Comparison of ENCODE assay signal across 8 cellular contexts in the genomic region with DNA sequence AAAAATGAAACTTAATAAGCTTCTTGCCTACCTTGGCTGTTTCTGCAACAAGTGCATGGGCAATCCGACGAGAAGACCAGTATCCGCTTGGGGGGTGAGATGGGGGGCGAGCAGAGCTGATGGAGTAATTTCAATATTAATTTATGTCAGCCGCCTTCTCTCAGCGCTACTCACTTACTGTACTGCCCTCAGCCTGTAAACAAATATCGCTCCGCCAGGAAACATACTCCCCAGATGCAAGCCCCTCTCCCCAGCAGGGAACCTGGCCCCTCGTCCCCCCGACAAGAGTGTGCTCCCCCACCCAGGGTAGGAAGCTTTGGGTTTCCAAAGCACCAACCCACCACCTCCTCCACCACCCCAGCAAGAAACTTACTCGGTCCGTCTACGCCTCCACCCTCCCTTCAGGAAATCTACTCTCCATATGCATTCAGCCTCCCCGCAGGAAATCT. TPM values are rescaled to one million over a fixed set of nuclear protein-coding genes. Genes with fewer than 3 reads are reported as not detected.
A peak's percentile ranks its signal among the peaks of the same experiment; 100 is the strongest.
DNase-seq lines count a peak whose midpoint lies in the region; ATAC-seq, FAIRE-seq and TF ChIP-seq lines count a peak whose summit lies in the region.

No MANE protein-coding gene starts in this region.

- H3K27me3 ChIP-seq in SJSA1 (replicated peaks): no peaks in the 10 kb centered on the region
- no peaks in the 10 kb centered on the region for H3K27me3 ChIP-seq in endocrine pancreas (ENCODE audit: control insufficient read depth, insufficient read depth, low read length)
- H3K27me3 ChIP-seq in pancreas: no peaks in the 10 kb centered on the region

- TF ChIP-seq CTCF in pancreas (IDR thresholded peaks at IDR 0.05): no peak

- ATAC-seq in pancreas (peak in 2 of 4 donors; percentile 0 to 1), HG03159 (IDR thresholded peaks at IDR 0.05; ENCODE audit: unreplicated experiment) (no peak), HG03025 (IDR thresholded peaks at IDR 0.05; ENCODE audit: low FRiP score, unreplicated experiment) (no peak)

- H3K4me1 ChIP-seq in SJSA1 (replicated peaks): peaks cover 27% of the 10 kb centered on the region
- H3K4me1 ChIP-seq in endocrine pancreas (ENCODE audit: control insufficient read depth, insufficient read depth, low read length): no peaks in the 10 kb centered on the region
- H3K4me1 ChIP-seq in pancreas: peaks cover 0 to 6% (median 4%) of the 10 kb centered on the region in 3 donors

- H3K27ac ChIP-seq in SJSA1 (no peak overlapping the region), pancreas (peak overlapping the region in 1 of 4 donors; percentile 19)

- 6 to 7% methylated on average over 14 of the region's 14 CpGs for WGBS in pancreas, 2 donors

- intact Hi-C loops in pancreas (cut with DNase I): no loop called here

- H3K4me3 ChIP-seq in SJSA1 (peak overlapping the region; percentile 94), endocrine pancreas (ENCODE audit: control insufficient read depth, insufficient read depth, low read length) (peak overlapping the region; percentile 71), pancreas (peak overlapping the region; percentile 53 to 87 (median 64))

- H3K36me3 ChIP-seq in SJSA1 (peaks cover 9% of the 10 kb centered on the region), endocrine pancreas (ENCODE audit: control insufficient read depth, insufficient read depth, low read length) (no peaks in the 10 kb centered on the region), pancreas (no peaks in the 10 kb centered on the region)

- peak overlapping the region; percentile 62 for H3K9ac ChIP-seq in endocrine pancreas (ENCODE audit: control insufficient read depth, insufficient read depth, low read length)

- peak; percentile 31 for DNase-seq in activated naive CD4-positive, alpha-beta T cell treated with Interleukin-2 at 50 U/mL for 16 hours
- no peak for DNase-seq in activated naive CD4-positive, alpha-beta T cell (lab: John Stamatoyannopoulos, UW)
- DNase-seq in SJSA1 (ENCODE audit: low read depth in 1 of 2, low spot score in 2 of 2) (peak in 1 of 2 experiments; percentile 24), pancreas (peak in 2 of 6 donors; percentile 20 to 32), HK-2 (ENCODE audit: unreplicated experiment) (no peak)

- FAIRE-seq in pancreas (lab: Jason Lieb, UNC): no peak

- H3K9me3 ChIP-seq in SJSA1 (replicated peaks): peaks cover 3% of the 10 kb centered on the region; the same call in 1 of the 2 replicates
- H3K9me3 ChIP-seq in endocrine pancreas (ENCODE audit: control insufficient read depth, low read length): no peaks in the 10 kb centered on the region
- no peaks in the 10 kb centered on the region for H3K9me3 ChIP-seq in pancreas

RNA-seq across cellular contexts. Expression of gene TRERF1, which starts 0.6 kb away (rescaled TPM):
- total RNA-seq in SJSA1 (2014; rRNA removed; shearing (Covaris generic)): 3.0 and 3.6 TPM in 2 replicates
- 1 to 10 TPM in 5 of 6 donors, under 1 TPM in 1; 0.94 to 2.5 (median 1.5) TPM for total RNA-seq in pancreas
- 1 to 10 TPM; 1.3 to 2.3 TPM for polyA plus RNA-seq in pancreas
